18 cellular contexts compared by ENCODE assay signal in genomic region chr1:8166436-8166835, GRCh38.
A peak's percentile ranks its signal among the peaks of the same experiment; 100 is the strongest.
DNase-seq lines count a peak whose midpoint lies in the region; ATAC-seq, FAIRE-seq and TF ChIP-seq lines count a peak whose summit lies in the region.
"Had no signal": no experiment of that assay in that cellular context is flagged by ENCODE, and none has a peak within 500 bp of the region (broad histone marks: within the 10 kb centered on the region; RNA-seq: fewer than 3 reads in every experiment).

No MANE protein-coding gene starts in this region.

- peak overlapping the region; percentile 100 for H4K91ac ChIP-seq in H1 (replicated peaks; ENCODE audit: insufficient read length, low read length)

- ATAC-seq in HG02610 (IDR thresholded peaks at IDR 0.05; ENCODE audit: unreplicated experiment) (no peak), GM18867 (IDR thresholded peaks at IDR 0.05; ENCODE audit: unreplicated experiment) (no peak)

- H2BK120ac ChIP-seq in H1 (replicated peaks; ENCODE audit: low read depth, low read length): peak overlapping the region; percentile 99

- H3K18ac ChIP-seq in H1 (ENCODE audit: extremely low read depth, low read length): peak overlapping the region; percentile 95

- H3K4ac ChIP-seq in H1 (replicated peaks; ENCODE audit: insufficient read length, low read depth, low read length): peak overlapping the region; percentile 96

- CTCF ChIA-PET in H1 (lab: Charles Lee; ENCODE audit: partially characterized antibody): interaction anchor here (0.7 to 4.0 kb wide), 18 partner anchors 9 to 191 kb away, joined by 3 to 46 read pairs (median 5); no protein-coding TSS in a partner anchor

- H3K4me3 ChIP-seq in KMS-11 (IDR thresholded peaks at IDR 0.05; ENCODE audit: insufficient read depth, low read depth, low read length): no peak overlapping the region
- H3K4me3 ChIP-seq in H1 (ENCODE audit: extremely low read depth in 1 of 4, insufficient read depth in 2 of 4, low read depth in 3 of 4, low read length in 4 of 4): no peak overlapping the region
- no peak overlapping the region for H3K4me3 ChIP-seq in parathyroid adenoma (ENCODE audit: low read depth, low read length)
- no peak overlapping the region for H3K4me3 ChIP-seq in right atrium auricular region
- H3K4me3 ChIP-seq: adrenal gland, upper lobe of left lung had no signal

- H2BK12ac ChIP-seq in H1 (ENCODE audit: low read depth, low read length): peak overlapping the region; percentile 29; the same call in 1 of the 2 replicates

- DNase-seq in DMS79 (lab: John Stamatoyannopoulos, UW): peak; percentile 51
- no peak for DNase-seq in H1 (ENCODE audit: low read depth in 1 of 2, low spot score in 2 of 2)
- no peak for DNase-seq in right atrium auricular region (ENCODE audit: low spot score)
- DNase-seq: activated CD4-positive, alpha-beta T cell treated with anti-CD3 and anti-CD28 coated beads, Interleukin-2, amount 50 U/mL, for 4 hours; adrenal gland; glutamatergic neuron; NCI-H1694; retina; SHP77; stimulated activated CD4-positive, alpha-beta T cell treated with anti-CD3 and anti-CD28 coated beads, Interleukin-2, amount 100 ng/mL, for 24 hours; stimulated activated CD8-positive, alpha-beta memory T cell treated with anti-CD3 and anti-CD28 coated beads, Interleukin-4, amount 100 ng/mL, for 48 hours; upper lobe of left lung had no signal

- no peak overlapping the region for H2AK5ac ChIP-seq in H1 (ENCODE audit: low read depth, low read length)

- H3K23me2 ChIP-seq in H1 (ENCODE audit: low read depth, low read length): no peaks in the 10 kb centered on the region

- POLR2A ChIA-PET in H1 (lab: Charles Lee; ENCODE audit: partially characterized antibody): interaction anchor here (0.9 to 1.7 kb wide), 8 partner anchors 11 to 184 kb away, joined by 3 to 8 read pairs (median 4); partner anchors contain the start of gene ERRFI1

- no peak for FAIRE-seq in H1 (lab: Jason Lieb, UNC)
- FAIRE-seq: endothelial cell of umbilical vein, G401.6 had no signal

- peak overlapping the region; percentile 100; the same call in 1 of the 2 replicates for H2BK5ac ChIP-seq in H1 (ENCODE audit: low read depth, low read length)

- H4K8ac ChIP-seq in H1 (ENCODE audit: extremely low read depth, insufficient read depth, low read length): no peak overlapping the region

- H3K27ac ChIP-seq in KMS-11: peak overlapping the region; percentile 60; the same call in 1 of the 2 replicates
- H3K27ac ChIP-seq in H1 (ENCODE audit: low read depth, low read length): peak overlapping the region; percentile 75; the same call in 1 of the 2 replicates
- H3K27ac ChIP-seq in parathyroid adenoma: peak overlapping the region; percentile 63
- H3K27ac ChIP-seq in right atrium auricular region: no peak overlapping the region
- H3K27ac ChIP-seq: adrenal gland, upper lobe of left lung had no signal

- 60% methylated on average over 6 of the region's 6 CpGs; no CpG with 5 or more reads in 1 of the 2 experiments for WGBS in H1 (ENCODE audit: extremely low coverage in 1 of 2, insufficient coverage in 1 of 2, insufficient read length in 1 of 2, insufficient replicate concordance in 2 of 2, low coverage in 1 of 2, low lambda C conversion rate in 2 of 2, missing lambda C conversion rate in 1 of 2), 2 experiments

- H3K36me3 ChIP-seq in KMS-11 (ENCODE audit: insufficient read depth): no peaks in the 10 kb centered on the region
- H3K36me3 ChIP-seq in H1 (ENCODE audit: control insufficient read depth in 2 of 4, insufficient read depth in 4 of 4, low read length in 3 of 4): no peaks in the 10 kb centered on the region
- no peaks in the 10 kb centered on the region for H3K36me3 ChIP-seq in parathyroid adenoma (ENCODE audit: control insufficient read depth, insufficient read depth, low read length)
- no peaks in the 10 kb centered on the region for H3K36me3 ChIP-seq in right atrium auricular region
- H3K36me3 ChIP-seq: adrenal gland, upper lobe of left lung had no signal

- no peak overlapping the region for H2BK15ac ChIP-seq in H1 (ENCODE audit: low read length)

- no peak overlapping the region for H3K23ac ChIP-seq in H1 (ENCODE audit: insufficient read length)

- TF ChIP-seq CTCF in KMS-11 (conservative IDR thresholded peaks at IDR 0.05; ENCODE audit: low read depth, low read length): no peak
- TF ChIP-seq CTCF in H1 (IDR thresholded peaks at IDR 0.05; ENCODE audit: control extremely low read depth in 1 of 3, insufficient read depth in 1 of 3, low read depth in 1 of 3, low read length in 3 of 3): no peak
- no peak for TF ChIP-seq CTCF in parathyroid adenoma (IDR thresholded peaks at IDR 0.05)
- TF ChIP-seq CTCF in right atrium auricular region (IDR thresholded peaks at IDR 0.05): no peak

- TF ChIP-seq RAD21 in H1 (IDR thresholded peaks at IDR 0.05 in 1 of 2, conservative IDR thresholded peaks at IDR 0.05 in 1 of 2; ENCODE audit: low read depth in 2 of 2, low read length in 2 of 2): no peak

- H3K4me1 ChIP-seq in KMS-11 (ENCODE audit: low read depth, poor library complexity, severe bottlenecking) (peaks cover 41% of the 10 kb centered on the region), H1 (replicated peaks in 1 of 4; ENCODE audit: control insufficient read depth in 3 of 4, insufficient read depth in 4 of 4, low read length in 3 of 4) (peaks cover 12 to 18% (median 15%) of the 10 kb centered on the region in 4 experiments), parathyroid adenoma (peaks cover 24% of the 10 kb centered on the region), right atrium auricular region (peaks cover 0 to 12% of the 10 kb centered on the region in 2 donors)

- H4K5ac ChIP-seq in H1 (ENCODE audit: insufficient read length, low read depth, low read length): peak overlapping the region; percentile 85

- no peak for TF ChIP-seq POLR2A in H1 (IDR thresholded peaks at IDR 0.05; ENCODE audit: control extremely low read depth in 1 of 2, low read depth in 2 of 2, low read length in 2 of 2)

- 0 out of 2 replicates have a peak overlapping the region, but pooled peaks have one; percentile 8 for H2AFZ ChIP-seq in KMS-11 (ENCODE audit: low read depth)
- H2AFZ ChIP-seq in H1 (ENCODE audit: low read length): 0 out of 2 replicates have a peak overlapping the region, but pooled peaks have one; percentile 9
- H2AFZ ChIP-seq in parathyroid adenoma: peak overlapping the region; percentile 33

- no peaks in the 10 kb centered on the region for H3K79me2 ChIP-seq in KMS-11 (ENCODE audit: insufficient read depth, low read depth)
- H3K79me2 ChIP-seq in H1 (ENCODE audit: control insufficient read depth in 1 of 2, insufficient read depth in 2 of 2, low read length in 2 of 2): no peaks in the 10 kb centered on the region
- no peaks in the 10 kb centered on the region for H3K79me2 ChIP-seq in parathyroid adenoma

- no peaks in the 10 kb centered on the region for H3K79me1 ChIP-seq in H1 (ENCODE audit: low read depth, low read length)

- H3K9me3 ChIP-seq in H1 (ENCODE audit: insufficient read depth in 2 of 2, low read depth in 1 of 2, low read length in 1 of 2): no peaks in the 10 kb centered on the region
- no peaks in the 10 kb centered on the region for H3K9me3 ChIP-seq in parathyroid adenoma (ENCODE audit: control insufficient read depth, low read length)
- no peaks in the 10 kb centered on the region for H3K9me3 ChIP-seq in right atrium auricular region
- H3K9me3 ChIP-seq: adrenal gland, upper lobe of left lung had no signal

- H3K14ac ChIP-seq in H1 (ENCODE audit: insufficient read length): no peak overlapping the region

- H3K9ac ChIP-seq in KMS-11 (no peak overlapping the region), H1 (replicated peaks in 1 of 4; ENCODE audit: extremely low read depth in 1 of 4, low read depth in 3 of 4, low read length in 3 of 4) (no peak overlapping the region), parathyroid adenoma (no peak overlapping the region)

- H3K56ac ChIP-seq in H1 (replicated peaks; ENCODE audit: insufficient read length, low read depth, low read length): peak overlapping the region; percentile 80

- H3K27me3 ChIP-seq in KMS-11 (ENCODE audit: insufficient read depth, low read depth) (no peaks in the 10 kb centered on the region), H1 (replicated peaks in 1 of 4; ENCODE audit: control insufficient read depth in 3 of 4, extremely low read depth in 1 of 4, insufficient read depth in 3 of 4, low read length in 3 of 4) (no peaks in the 10 kb centered on the region), parathyroid adenoma (ENCODE audit: control insufficient read depth, insufficient read depth, low read length) (no peaks in the 10 kb centered on the region), right atrium auricular region (no peaks in the 10 kb centered on the region)
- H3K27me3 ChIP-seq: adrenal gland, upper lobe of left lung had no signal

- H3K4me2 ChIP-seq in KMS-11: no peak overlapping the region
- H3K4me2 ChIP-seq in H1 (ENCODE audit: insufficient read depth in 1 of 2, low read depth in 2 of 2, low read length in 2 of 2): peak overlapping the region; percentile 26 to 36; a peak in 2 of 4 replicates
- H3K4me2 ChIP-seq in parathyroid adenoma (ENCODE audit: low read length): peak overlapping the region; percentile 38

- H4K20me1 ChIP-seq in KMS-11 (ENCODE audit: insufficient read depth) (no peaks in the 10 kb centered on the region), H1 (replicated peaks in 1 of 2; ENCODE audit: control insufficient read depth in 1 of 2, insufficient read depth in 2 of 2, low read length in 2 of 2) (no peaks in the 10 kb centered on the region)

- peak overlapping the region; percentile 73 for H2BK20ac ChIP-seq in H1 (ENCODE audit: low read length)

- no peak for TF ChIP-seq EP300 in H1 (IDR thresholded peaks at IDR 0.05; ENCODE audit: borderline replicate concordance in 1 of 2, low read depth in 2 of 2, low read length in 2 of 2)

TF ChIP-seq in H1, 55 proteins besides CTCF, POLR2A, EP300 and RAD21 (continues in another document):
- TF ChIP-seq SAP30 (IDR thresholded peaks at IDR 0.05; ENCODE audit: insufficient read depth, insufficient replicate concordance, low read length) (no peak), ATF3 (IDR thresholded peaks at IDR 0.05; ENCODE audit: insufficient read depth, low read depth, low read length) (no peak)

Comparison
In these comparisons a context has a peak if more than half of its experiments do, and no peak if none do; other contexts are left out.
1. H3K27ac ChIP-seq: peak in KMS-11 (single experiment), H1 (single experiment) and parathyroid adenoma (single experiment); none in right atrium auricular region (0 of 2).
2. Peak in every context shown above with its lines, with median percentiles within 50 percentile points of each other: H2AFZ ChIP-seq.